ENCODE assay signal across 18 cellular contexts in genomic region chr1:165876121-165876520, GRCh38. TPM values are rescaled to one million over a fixed set of nuclear protein-coding genes. Genes with fewer than 3 reads are reported as not detected.
A peak's percentile ranks its signal among the peaks of the same experiment; 100 is the strongest.
DNase-seq lines count a peak whose midpoint lies in the region; ATAC-seq, FAIRE-seq and TF ChIP-seq lines count a peak whose summit lies in the region.
"Had no signal": no experiment of that assay in that cellular context is flagged by ENCODE, and none has a peak within 500 bp of the region (broad histone marks: within the 10 kb centered on the region; RNA-seq: fewer than 3 reads in every experiment).

No MANE protein-coding gene starts in this region.

- TF ChIP-seq CTCF in GM12878 (IDR thresholded peaks at IDR 0.05 in 2 of 3, conservative IDR thresholded peaks at IDR 0.05 in 1 of 3; ENCODE audit: control insufficient read depth in 2 of 3, extremely low read depth in 1 of 3, insufficient read depth in 1 of 3, low read depth in 3 of 3, low read length in 3 of 3): no peak

- in situ Hi-C loops in GM12878 (cut with MboI): no loop called here

- peaks cover 89% of the 10 kb centered on the region for H3K79me2 ChIP-seq in GM12878 (ENCODE audit: control insufficient read depth, insufficient read depth, low read length)

- H3K9me3 ChIP-seq in GM12878 (replicated peaks; ENCODE audit: control insufficient read depth, insufficient read depth, low read length): peaks cover 7% of the 10 kb centered on the region
- H3K9me3 ChIP-seq: thyroid gland had no signal

- CTCF ChIA-PET in GM12878 (lab: Yijun Ruan, JAX): interaction anchor here (1.7 kb wide), 1 partner anchor 8 kb away, joined by 9 read pairs; no protein-coding TSS in a partner anchor

- SMC1A ChIA-PET in GM12878 (lab: Charles Lee; ENCODE audit: uncharacterized antibody, unreplicated experiment): interaction anchor here (13.6 to 14.1 kb wide), 2 partner anchors 27 to 46 kb away, joined by 129 to 212 read pairs; partner anchors contain the start of gene UCK2

- POLR2A ChIA-PET in GM12878 (lab: Charles Lee): interaction anchor here (1.3 to 1.6 kb wide), 2 partner anchors 8 to 19 kb away, joined by 3 to 5 read pairs; no protein-coding TSS in a partner anchor

- H3K27ac Mint-ChIP-seq in stimulated activated naive B cell treated with anti-CD40 and anti-IgM and Interleukin-4, amounts not matched to agents 10 μg/mL and 1 μg/mL and 100 μg/mL, for 72 hours: peak overlapping the region; percentile 87
- H3K27ac Mint-ChIP-seq: activated naive CD8-positive, alpha-beta T cell had no signal

- H3K9ac ChIP-seq in GM12878 (ENCODE audit: control insufficient read depth, insufficient read depth, low read length): peak overlapping the region; percentile 56; the same call in 1 of the 2 replicates
- H3K9ac ChIP-seq: GM23248 had no signal

- H3K27ac ChIP-seq in GM12878 (ENCODE audit: control insufficient read depth, insufficient read depth): peak overlapping the region; percentile 76
- H3K27ac ChIP-seq: dorsolateral prefrontal cortex, GM23248, thyroid gland had no signal

- TF ChIP-seq RAD21 in GM12878 (IDR thresholded peaks at IDR 0.05; ENCODE audit: insufficient read depth, low read depth, low read length): no peak

- H3K36me3 Mint-ChIP-seq in stimulated activated naive B cell treated with anti-CD40 and anti-IgM and Interleukin-4, amounts not matched to agents 10 μg/mL and 1 μg/mL and 100 μg/mL, for 72 hours: peaks cover 16 to 45% of the 10 kb centered on the region in 2 donors

- WGBS in GM12878 (ENCODE audit: insufficient coverage, insufficient replicate concordance, low lambda C conversion rate, missing lambda C conversion rate): 92% methylated on average over 1 of the region's 1 CpG

- peaks cover 48% of the 10 kb centered on the region for H3K4me1 ChIP-seq in GM12878 (ENCODE audit: control insufficient read depth, insufficient read depth, low read length)
- H3K4me1 ChIP-seq: thyroid gland had no signal

- H3K4me3 Mint-ChIP-seq in stimulated activated naive B cell treated with anti-CD40 and anti-IgM and Interleukin-4, amounts not matched to agents 10 μg/mL and 1 μg/mL and 100 μg/mL, for 72 hours: no peak overlapping the region
- H3K4me3 Mint-ChIP-seq: IgD-negative memory B cell had no signal

- H3K9me3 Mint-ChIP-seq in stimulated activated naive B cell treated with anti-CD40 and anti-IgM and Interleukin-4, amounts not matched to agents 10 μg/mL and 1 μg/mL and 100 μg/mL, for 72 hours: peaks cover 7 to 8% of the 10 kb centered on the region in 2 donors
- H3K9me3 Mint-ChIP-seq: IgD-negative memory B cell had no signal

- peaks cover 51 to 91% of the 10 kb centered on the region in 2 donors for H3K4me1 Mint-ChIP-seq in stimulated activated naive B cell treated with anti-CD40 and anti-IgM and Interleukin-4, amounts not matched to agents 10 μg/mL and 1 μg/mL and 100 μg/mL, for 72 hours

- peaks cover 0 to 2% of the 10 kb centered on the region in 2 experiments; a peak in 2 of 4 replicates for H3K36me3 ChIP-seq in GM12878 (ENCODE audit: control insufficient read depth in 2 of 2, insufficient read depth in 2 of 2, low read length in 1 of 2)
- H3K36me3 ChIP-seq: thyroid gland had no signal

- H3K27me3 ChIP-seq in GM12878 (replicated peaks in 1 of 2; ENCODE audit: control insufficient read depth in 2 of 2, insufficient read depth in 2 of 2, low read length in 1 of 2): no peaks in the 10 kb centered on the region
- H3K27me3 ChIP-seq: dorsolateral prefrontal cortex, thyroid gland had no signal

- peak overlapping the region; percentile 69; the same call in 1 of the 2 replicates for H3K4me2 ChIP-seq in GM12878 (ENCODE audit: control insufficient read depth, insufficient read depth)

- FAIRE-seq in GM12878 (lab: Jason Lieb, UNC): no peak
- FAIRE-seq: bronchial epithelial cell had no signal

- intact Hi-C loops in GM12878 (cut with micrococcal nuclease; ENCODE audit: unreplicated experiment): loop anchor here (5.0 to 10.0 kb wide), 3 partner anchors 109 to 1839 kb away; partner anchors contain the start of gene TMCO1

- H2AFZ ChIP-seq in GM12878 (ENCODE audit: control insufficient read depth, low read depth, low read length): no peak overlapping the region
- H2AFZ ChIP-seq: GM23248 had no signal

- H3K27me3 Mint-ChIP-seq in stimulated activated naive B cell treated with anti-CD40 and anti-IgM and Interleukin-4, amounts not matched to agents 10 μg/mL and 1 μg/mL and 100 μg/mL, for 72 hours: no peaks in the 10 kb centered on the region
- H3K27me3 Mint-ChIP-seq: IgD-negative memory B cell had no signal

- no peak for TF ChIP-seq POLR2A in GM12878 (IDR thresholded peaks at IDR 0.05; ENCODE audit: low read depth, low read length)

- H4K20me1 ChIP-seq in GM12878 (ENCODE audit: control insufficient read depth, insufficient read depth): no peaks in the 10 kb centered on the region

- RAD21 ChIA-PET in GM12878 (lab: Charles Lee; ENCODE audit: unreplicated experiment): interaction anchor here (1.0 to 7.1 kb wide), 3 partner anchors 8 to 48 kb away, joined by 3 to 65 read pairs (median 16); partner anchors contain the start of gene UCK2

- no peak for DNase-seq in GM12878 (ENCODE audit: low read depth, low spot score)
- no peak for DNase-seq in stimulated activated naive B cell treated with anti-CD40 and anti-IgM and Interleukin-4, amounts not matched to agents 10 μg/mL and 1 μg/mL and 100 μg/mL, for 72 hours
- DNase-seq in kidney glomerular epithelial cell (lab: John Stamatoyannopoulos, UW): no peak
- no peak for DNase-seq in GOT3 (lab: John Stamatoyannopoulos, UW)
- no peak for DNase-seq in stimulated activated CD4-positive, alpha-beta T cell treated with anti-CD3 and anti-CD28 coated beads, Interleukin-4, amount 100 ng/mL, for 4 hours
- DNase-seq: activated CD4-positive, alpha-beta T cell treated with anti-CD3 and anti-CD28 coated beads, Interleukin-2, amount 50 U/mL, for 48 hours; activated T-cell treated with anti-CD3 and anti-CD28 coated beads, Interleukin-2, amount 50 U/mL, for 48 hours; C1 segment of cervical spinal cord; DMS 273 treated with DMSO at 0.1 percent for 48 hours; dorsolateral prefrontal cortex; GM23248; RPMI8226; thyroid gland had no signal

- ATAC-seq in GM18907 (IDR thresholded peaks at IDR 0.05; ENCODE audit: unreplicated experiment) (peak; percentile 40), HG02973 (IDR thresholded peaks at IDR 0.05; ENCODE audit: unreplicated experiment) (peak; percentile 46), GM12878 (peak; percentile 60)
- peak; percentile 22 to 33 for ATAC-seq in stimulated activated naive B cell treated with anti-CD40 and anti-IgM and Interleukin-4, amounts not matched to agents 10 μg/mL and 1 μg/mL and 100 μg/mL, for 72 hours (replicated peaks)

- TF ChIP-seq EP300 in GM12878 (IDR thresholded peaks at IDR 0.05; ENCODE audit: borderline replicate concordance in 1 of 2, control insufficient read depth in 1 of 2, low read depth in 2 of 2, low read length in 2 of 2): peak in 1 of 2 experiments; percentile 53; a peak in 1 of 4 replicates

- no TSS peak for BruUV-seq in GM12878 (replicated peaks; lab: Mats Ljungman, UMichigan)

- no peak overlapping the region; the same call in 1 of the 2 replicates for H3K4me3 ChIP-seq in GM12878
- H3K4me3 ChIP-seq: dorsolateral prefrontal cortex, GM23248, thyroid gland had no signal

TF ChIP-seq in GM12878, 131 proteins besides CTCF, POLR2A, EP300 and RAD21 (continues in another document):
- TF ChIP-seq ATF7 (IDR thresholded peaks at IDR 0.05; ENCODE audit: low read depth) (peak; percentile 17; the same call in 1 of the 2 replicates), POU2F2 (IDR thresholded peaks at IDR 0.05; ENCODE audit: borderline replicate concordance, low read depth, low read length) (no peak), ZBTB4 (CRISPR knock-in tag; IDR thresholded peaks at IDR 0.05) (no peak), CEBPB (IDR thresholded peaks at IDR 0.05; ENCODE audit: borderline replicate concordance in 1 of 2, low read depth in 2 of 2, low read length in 2 of 2) (no peak)

RNA-seq across cellular contexts. Expression of gene UCK2, which starts 48.7 kb away (rescaled TPM):
- 49.7 and 55.2 TPM in 2 replicates for total RNA-seq in GM12878 (2013; cell fraction: nucleolus; rRNA removed)
- total RNA-seq in GM12878 (2014; rRNA removed) (99.9 and 105 TPM in 2 replicates), GM12878 (2014; rRNA removed; fragmentation: Illumina TruSeq; extraction: Trizol) (55.3 and 57.0 TPM in 2 replicates), GM12878 (2021) (70.9 and 74.0 TPM in 2 replicates)
- polyA plus RNA-seq in GM12878 (2011; ENCODE audit: low read depth): 35.8 TPM
- polyA plus RNA-seq in GM12878 (2011; rRNA removed) (79.0 and 95.4 TPM in 2 replicates), GM12878 (2014; fragmentation: Illumina TruSeq; extraction: Trizol) (59.0 and 70.7 TPM in 2 replicates), GM12878 (2014; fragmentation: Nextera tagmentation; extraction: Ambion mirVana) (10 to 100 TPM; 67.0 to 74.3 TPM), GM12878 (2014; rRNA removed) (96.3 and 97.0 TPM in 2 replicates), GM12878 (2016; fragmentation: Nextera tagmentation; extraction: Ambion mirVana) (100 to 1,000 TPM in 1 of 2 experiments, 10 to 100 TPM in 1; 97.6 to 106 TPM)
- polyA plus RNA-seq in GM12878 (2011; cell fraction: cytosol; rRNA removed): 117 and 130 TPM in 2 replicates
- 66.9 and 67.2 TPM in 2 replicates for polyA plus RNA-seq in GM12878 (2011; cell fraction: nucleus; rRNA removed)
- 34.8 and 36.4 TPM in 2 replicates for polyA plus RNA-seq in GM12878 (2012)
- 129 and 137 TPM in 2 replicates for polyA minus RNA-seq in GM12878 (2011; rRNA and poly(A)+ RNA removed)
- polyA minus RNA-seq in GM12878 (2011; cell fraction: cytosol; rRNA and poly(A)+ RNA removed): 42.0 and 46.0 TPM in 2 replicates
- 27.6 and 52.4 TPM in 2 replicates for polyA minus RNA-seq in GM12878 (2011; cell fraction: nucleus; rRNA and poly(A)+ RNA removed)
